ENCODE assay signal across 21 cellular contexts in genomic region chr5:132667309-132667708, GRCh38. TPM values are rescaled to one million over a fixed set of nuclear protein-coding genes. Genes with fewer than 3 reads are reported as not detected.
DNase-seq lines count a peak whose midpoint lies in the region; ATAC-seq, FAIRE-seq and TF ChIP-seq lines count a peak whose summit lies in the region.
"Had no signal": no experiment of that assay in that cellular context is flagged by ENCODE, and none has a peak within 500 bp of the region (broad histone marks: within the 10 kb centered on the region; RNA-seq: fewer than 3 reads in every experiment).

No MANE protein-coding gene starts in this region.

- H3K27ac Mint-ChIP-seq in T-helper 1 cell treated with Interleukin-12 subunit alpha and Interleukin-12 subunit beta and Interleukin-4 antibody, amounts not matched to agents 30 μg/mL and 1 μg/mL, for 36 hours = peak overlapping the region; percentile 27
- H3K27ac Mint-ChIP-seq in activated T-helper 2 cell treated with anti-CD3 and anti-CD28 coated beads, Interferon-gamma antibody, Interleukin-2, Interleukin-4, amounts not matched to agents 10 μg/mL and 5 μg/mL and 100 μg/mL, durations not matched to agents 14 hours and 24 hours and 36 hours = peak overlapping the region; percentile 5
- H3K27ac Mint-ChIP-seq: CD4-positive, alpha-beta T cell had no signal

- H3K79me2 ChIP-seq in DND-41 (ENCODE audit: insufficient read depth, low read length) = no peaks in the 10 kb centered on the region
- H3K79me2 ChIP-seq in osteoblast (ENCODE audit: insufficient read depth, low read length) = no peaks in the 10 kb centered on the region

- H3K4me1 Mint-ChIP-seq in T-helper 1 cell treated with Interleukin-12 subunit alpha and Interleukin-12 subunit beta and Interleukin-4 antibody, amounts not matched to agents 30 μg/mL and 1 μg/mL, for 36 hours (ENCODE audit: low read depth) = peaks cover 35% of the 10 kb centered on the region
- peaks cover 41% of the 10 kb centered on the region for H3K4me1 Mint-ChIP-seq in activated T-helper 2 cell treated with anti-CD3 and anti-CD28 coated beads, Interferon-gamma antibody, Interleukin-2, Interleukin-4, amounts not matched to agents 10 μg/mL and 5 μg/mL and 100 μg/mL, durations not matched to agents 14 hours and 24 hours and 36 hours (ENCODE audit: low read depth)

- WGBS in pancreas, 2 donors = 82 to 83% methylated on average over 10 of the region's 10 CpGs

- no peak overlapping the region for H3K9ac ChIP-seq in DND-41 (ENCODE audit: low read depth, low read length)
- H3K9ac ChIP-seq: GM23248 had no signal

- H3K4me3 ChIP-seq in DND-41 (ENCODE audit: low read depth in 1 of 2, low read length in 2 of 2) = no peak overlapping the region
- H3K4me3 ChIP-seq in osteoblast (ENCODE audit: insufficient read depth, low read length) = no peak overlapping the region
- no peak overlapping the region for H3K4me3 ChIP-seq in pancreas
- H3K4me3 ChIP-seq: A549, GM23248 had no signal

- H3K27ac ChIP-seq in DND-41 (ENCODE audit: low read length) (no peak overlapping the region), osteoblast (ENCODE audit: low read depth, low read length) (no peak overlapping the region), pancreas (no peak overlapping the region)
- H3K27ac ChIP-seq: 22Rv1, A549, C4-2B, GM23248 had no signal

- FAIRE-seq in pancreas (lab: Jason Lieb, UNC) = no peak
- FAIRE-seq: A549, D721Med had no signal

- peaks cover 3% of the 10 kb centered on the region for H3K36me3 Mint-ChIP-seq in T-helper 1 cell treated with Interleukin-12 subunit alpha and Interleukin-12 subunit beta and Interleukin-4 antibody, amounts not matched to agents 30 μg/mL and 1 μg/mL, for 36 hours (ENCODE audit: low read depth)
- no peaks in the 10 kb centered on the region for H3K36me3 Mint-ChIP-seq in activated T-helper 2 cell treated with anti-CD3 and anti-CD28 coated beads, Interferon-gamma antibody, Interleukin-2, Interleukin-4, amounts not matched to agents 10 μg/mL and 5 μg/mL and 100 μg/mL, durations not matched to agents 14 hours and 24 hours and 36 hours (ENCODE audit: low read depth)

- H3K36me3 ChIP-seq in DND-41 (ENCODE audit: insufficient read depth, low read length) (no peaks in the 10 kb centered on the region), osteoblast (ENCODE audit: insufficient read depth, low read length) (no peaks in the 10 kb centered on the region), pancreas (no peaks in the 10 kb centered on the region)

- TF ChIP-seq CTCF in DND-41 (IDR thresholded peaks at IDR 0.05; ENCODE audit: borderline replicate concordance, extremely low read depth, low read length, poor library complexity, severe bottlenecking) (no peak), osteoblast (IDR thresholded peaks at IDR 0.05; ENCODE audit: extremely low read depth, low read depth, low read length) (no peak), pancreas (IDR thresholded peaks at IDR 0.05) (no peak)

- H3K4me1 ChIP-seq in DND-41 (ENCODE audit: insufficient read depth, low read length) (0 out of 2 replicates have a peak, but pooled peaks cover 3% of the 10 kb centered on the region), osteoblast (ENCODE audit: insufficient read depth, low read length) (no peaks in the 10 kb centered on the region), pancreas (no peaks in the 10 kb centered on the region)
- H3K4me1 ChIP-seq: A549 had no signal

- H2AFZ ChIP-seq in DND-41 (ENCODE audit: low read depth, low read length) = no peak overlapping the region
- H2AFZ ChIP-seq in osteoblast (ENCODE audit: low read length) = no peak overlapping the region
- H2AFZ ChIP-seq: GM23248 had no signal

- no peak overlapping the region for H3K4me3 Mint-ChIP-seq in T-helper 1 cell treated with Interleukin-12 subunit alpha and Interleukin-12 subunit beta and Interleukin-4 antibody, amounts not matched to agents 30 μg/mL and 1 μg/mL, for 36 hours
- no peak overlapping the region for H3K4me3 Mint-ChIP-seq in activated T-helper 2 cell treated with anti-CD3 and anti-CD28 coated beads, Interferon-gamma antibody, Interleukin-2, Interleukin-4, amounts not matched to agents 10 μg/mL and 5 μg/mL and 100 μg/mL, durations not matched to agents 14 hours and 24 hours and 36 hours (ENCODE audit: low read depth)
- H3K4me3 Mint-ChIP-seq: CD4-positive, alpha-beta T cell had no signal

- no peak overlapping the region for H3K4me2 ChIP-seq in DND-41 (ENCODE audit: insufficient read depth, low read length)
- H3K4me2 ChIP-seq in osteoblast (ENCODE audit: insufficient read depth, low read length) = no peak overlapping the region
- H3K4me2 ChIP-seq: A549 had no signal

- no peaks in the 10 kb centered on the region for H3K9me3 ChIP-seq in DND-41 (ENCODE audit: insufficient read depth, low read length, severe bottlenecking)
- no peaks in the 10 kb centered on the region for H3K9me3 ChIP-seq in osteoblast (ENCODE audit: low read depth, low read length)
- H3K9me3 ChIP-seq in pancreas = no peaks in the 10 kb centered on the region
- H3K9me3 ChIP-seq: A549, Caco-2 had no signal

- H3K27me3 Mint-ChIP-seq in T-helper 1 cell treated with Interleukin-12 subunit alpha and Interleukin-12 subunit beta and Interleukin-4 antibody, amounts not matched to agents 30 μg/mL and 1 μg/mL, for 36 hours (ENCODE audit: low read depth) = no peaks in the 10 kb centered on the region
- no peaks in the 10 kb centered on the region for H3K27me3 Mint-ChIP-seq in activated T-helper 2 cell treated with anti-CD3 and anti-CD28 coated beads, Interferon-gamma antibody, Interleukin-2, Interleukin-4, amounts not matched to agents 10 μg/mL and 5 μg/mL and 100 μg/mL, durations not matched to agents 14 hours and 24 hours and 36 hours (ENCODE audit: low read depth)
- H3K27me3 Mint-ChIP-seq: CD4-positive, alpha-beta T cell had no signal

- no peaks in the 10 kb centered on the region for H3K27me3 ChIP-seq in DND-41 (ENCODE audit: insufficient read depth, low read length, poor library complexity)
- no peaks in the 10 kb centered on the region for H3K27me3 ChIP-seq in osteoblast (ENCODE audit: insufficient read depth, low read length)
- no peaks in the 10 kb centered on the region for H3K27me3 ChIP-seq in pancreas

- intact Hi-C loops in activated T-helper 2 cell treated with anti-CD3 and anti-CD28 coated beads, Interferon-gamma antibody, Interleukin-2, Interleukin-4, amounts not matched to agents 10 μg/mL and 5 μg/mL and 100 μg/mL, durations not matched to agents 14 hours and 24 hours and 36 hours (cut with micrococcal nuclease) = no loop called here
- intact Hi-C loops in pancreas (cut with DNase I) = no loop called here

- H4K20me1 ChIP-seq in DND-41 (ENCODE audit: insufficient read depth, low read length) (no peaks in the 10 kb centered on the region), osteoblast (ENCODE audit: insufficient read depth, low read length) (no peaks in the 10 kb centered on the region)

- DNase-seq in T-helper 1 cell (no peak), DND-41 (no peak), osteoblast (ENCODE audit: insufficient read length, low spot score, missing footprints) (peak; percentile 39), pancreas (no peak)
- no peak for DNase-seq in activated T-helper 2 cell treated with anti-CD3 and anti-CD28 coated beads, Interferon-gamma antibody, Interleukin-2, Interleukin-4, amounts not matched to agents 10 μg/mL and 5 μg/mL and 100 μg/mL, durations not matched to agents 14 hours and 24 hours and 36 hours (ENCODE audit: low spot score)
- DNase-seq: AML-193; Caco-2; CD4-positive, alpha-beta T cell; GF-D8; GM23248; HCEC 1CT had no signal

- ATAC-seq in DND-41 (ENCODE audit: insufficient read depth, low read depth) (peak; percentile 48; the same call in 1 of the 3 replicates), GM21447 (IDR thresholded peaks at IDR 0.05; ENCODE audit: unreplicated experiment) (no peak), pancreas (no peak)
- ATAC-seq: A549 had no signal

- H3K9me3 Mint-ChIP-seq in T-helper 1 cell treated with Interleukin-12 subunit alpha and Interleukin-12 subunit beta and Interleukin-4 antibody, amounts not matched to agents 30 μg/mL and 1 μg/mL, for 36 hours = peaks cover 5% of the 10 kb centered on the region
- peaks cover 7% of the 10 kb centered on the region for H3K9me3 Mint-ChIP-seq in activated T-helper 2 cell treated with anti-CD3 and anti-CD28 coated beads, Interferon-gamma antibody, Interleukin-2, Interleukin-4, amounts not matched to agents 10 μg/mL and 5 μg/mL and 100 μg/mL, durations not matched to agents 14 hours and 24 hours and 36 hours
- H3K9me3 Mint-ChIP-seq: CD4-positive, alpha-beta T cell had no signal

RNA-seq across cellular contexts. Expression of gene IL4, which starts 6.5 kb away (rescaled TPM):
- total RNA-seq in activated T-helper 2 cell treated with anti-CD3 and anti-CD28 coated beads, Interferon-gamma antibody, Interleukin-2, Interleukin-4, amounts not matched to agents 10 μg/mL and 5 μg/mL and 100 μg/mL, durations not matched to agents 14 hours and 24 hours and 36 hours = 21.6 and 25.8 TPM in 2 replicates
- total RNA-seq in osteoblast (not detected in 2 replicates), pancreas (not detected)
- not detected for polyA plus RNA-seq in pancreas
- total RNA-seq: Caco-2; CD4-positive, alpha-beta T cell; Daoy; GM23248; H4; HT-29 had no signal
- polyA plus RNA-seq: A549, BJ had no signal

RNA-seq across cellular contexts. Expression of gene IL13, which starts 9.3 kb away (rescaled TPM):
- 777 and 830 TPM in 2 replicates for total RNA-seq in activated T-helper 2 cell treated with anti-CD3 and anti-CD28 coated beads, Interferon-gamma antibody, Interleukin-2, Interleukin-4, amounts not matched to agents 10 μg/mL and 5 μg/mL and 100 μg/mL, durations not matched to agents 14 hours and 24 hours and 36 hours
- total RNA-seq in osteoblast = under 0.01 TPM in 1 of 2 replicates, not detected in the other
- not detected for total RNA-seq in pancreas
- under 1 TPM in 1 of 2 donors, not detected in 1; 0.07 TPM for polyA plus RNA-seq in pancreas
- total RNA-seq: Caco-2, Daoy, GM23248, H4, HT-29 had no signal
- polyA plus RNA-seq: BJ, GM23248 had no signal

Comparison
In these comparisons a context has a peak if more than half of its experiments do, and no peak if none do; other contexts are left out.
1. RNA of gene IL4, which starts 6.5 kb away (total RNA-seq): 21.6 to 25.8 TPM in activated T-helper 2 cell treated with anti-CD3 and anti-CD28 coated beads, Interferon-gamma antibody, Interleukin-2, Interleukin-4, amounts not matched to agents 10 μg/mL and 5 μg/mL and 100 μg/mL, durations not matched to agents 14 hours and 24 hours and 36 hours; not detected in osteoblast and not detected in pancreas; every median in the first group is over 10 times any median in the second.
2. RNA of gene IL13, which starts 9.3 kb away (total RNA-seq): 777 to 830 TPM in activated T-helper 2 cell treated with anti-CD3 and anti-CD28 coated beads, Interferon-gamma antibody, Interleukin-2, Interleukin-4, amounts not matched to agents 10 μg/mL and 5 μg/mL and 100 μg/mL, durations not matched to agents 14 hours and 24 hours and 36 hours; not detected in pancreas and under 0.01 TPM in osteoblast; every median in the first group is over 100 times any median in the second.